Comparison of ENCODE assay signal across 17 cellular contexts in the genomic region with DNA sequence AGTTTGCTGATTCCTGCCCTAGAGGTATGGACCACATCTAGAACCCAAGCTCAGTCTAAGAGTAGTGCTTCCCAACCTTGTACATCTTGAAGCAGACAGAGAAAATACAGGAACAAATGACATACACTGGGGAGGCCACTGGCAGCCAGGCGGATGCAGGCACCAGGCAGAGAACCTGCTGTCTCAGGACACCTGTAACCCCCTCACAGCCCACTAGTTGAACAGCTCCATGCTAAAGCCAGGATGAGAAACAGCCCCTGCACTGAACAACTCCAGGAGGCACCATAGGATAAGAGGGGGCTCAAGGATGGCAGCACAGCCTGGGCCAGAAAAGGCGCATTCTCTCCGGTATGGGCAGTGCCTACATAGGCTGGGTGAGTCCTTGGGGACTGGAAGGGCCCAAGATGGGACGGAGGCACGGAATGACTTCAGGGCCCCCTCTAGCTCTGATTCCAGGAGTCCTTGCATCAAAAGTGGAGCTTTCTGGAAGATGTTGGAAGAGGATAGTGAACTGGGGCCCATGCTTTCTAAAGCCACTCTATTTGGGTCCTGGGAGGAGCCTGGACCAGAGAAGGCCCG. TPM values are rescaled to one million over a fixed set of nuclear protein-coding genes. Genes with fewer than 3 reads are reported as not detected.
DNase-seq lines count a peak whose midpoint lies in the region; ATAC-seq and TF ChIP-seq lines count a peak whose summit lies in the region.
"Had no signal": no experiment of that assay in that cellular context is flagged by ENCODE, and none has a peak within 500 bp of the region (broad histone marks: within the 10 kb centered on the region; RNA-seq: fewer than 3 reads in every experiment).

No MANE protein-coding gene starts in this region.

- H3K27me3 ChIP-seq in right atrium auricular region (no peaks in the 10 kb centered on the region), heart right ventricle (no peaks in the 10 kb centered on the region), uterus (no peaks in the 10 kb centered on the region), Caco-2 (replicated peaks; ENCODE audit: control insufficient read depth, insufficient read depth, low read length) (no peaks in the 10 kb centered on the region)
- H3K27me3 ChIP-seq: SJCRH30, testis had no signal

- DNase-seq in right atrium auricular region (ENCODE audit: low spot score) (no peak), heart right ventricle (no peak), T-cell (no peak), uterus (no peak), Caco-2 (no peak), AG08396 (ENCODE audit: low spot score) (no peak)
- DNase-seq in naive thymus-derived CD8-positive, alpha-beta T cell = no peak
- DNase-seq: activated CD4-positive, alpha-beta T cell treated with anti-CD3 and anti-CD28 coated beads for 48 hours; activated T-cell treated with anti-CD3 and anti-CD28 coated beads, Interleukin-2, amount 50 U/mL, for 72 hours; AML-193; NCI-H2081 treated with DMSO at 0.1 percent for 48 hours; NCI-H526; OCI-M1; SJCRH30; testis had no signal

- H3K27ac ChIP-seq in right atrium auricular region = peak overlapping the region; percentile 29 to 32
- H3K27ac ChIP-seq in heart right ventricle = peak overlapping the region in 2 of 10 donors; percentile 24 to 41
- peak overlapping the region; percentile 13 to 35 for H3K27ac ChIP-seq in uterus
- H3K27ac ChIP-seq: epithelial cell of prostate, SJCRH30, testis had no signal

- H3K27ac Mint-ChIP-seq in T-cell (peak overlapping the region; percentile 69 to 78), Caco-2 (ENCODE audit: unreplicated experiment) (no peak overlapping the region)
- peak overlapping the region; percentile 40 to 99 (median 86) for H3K27ac Mint-ChIP-seq in naive thymus-derived CD8-positive, alpha-beta T cell

- no peaks in the 10 kb centered on the region for H3K9me3 ChIP-seq in right atrium auricular region
- H3K9me3 ChIP-seq in heart right ventricle = no peaks in the 10 kb centered on the region
- H3K9me3 ChIP-seq in uterus = no peaks in the 10 kb centered on the region
- H3K9me3 ChIP-seq in Caco-2 = no peaks in the 10 kb centered on the region
- H3K9me3 ChIP-seq: SJCRH30, testis had no signal

- ATAC-seq in heart right ventricle (no peak), T-cell (replicated peaks in 1 of 4) (no peak), GM19324 (IDR thresholded peaks at IDR 0.05; ENCODE audit: low FRiP score, unreplicated experiment) (no peak)
- no peak for ATAC-seq in naive thymus-derived CD8-positive, alpha-beta T cell
- ATAC-seq: activated T-cell treated with anti-CD3 and anti-CD28 coated beads, Interleukin-2, amount 50 U/mL, for 72 hours had no signal

- 87 to 90% methylated on average over 6 of the region's 6 CpGs for WGBS in heart right ventricle, 2 donors

- BruUV-seq in Caco-2 (replicated peaks; lab: Mats Ljungman, UMichigan) = no TSS peak

- TF ChIP-seq POLR2A in uterus (IDR thresholded peaks at IDR 0.05) = no peak

- intact Hi-C loops in heart right ventricle (cut with DNase I) = loop anchor here in 2 of 10 donors (10.0 kb wide), 2 partner anchors 110 to 120 kb away; partner anchors contain the start of genes GPATCH4 (in 1 of the 2) and NAXE (in 1 of the 2)
- intact Hi-C loops in uterus (cut with DNase I; ENCODE audit: low total_unique reads) = no loop called here
- intact Hi-C loops in Caco-2 (cut with micrococcal nuclease; ENCODE audit: unreplicated experiment) = no loop called here

- H3K4me1 Mint-ChIP-seq in T-cell = peaks cover 83 to 89% (median 88%) of the 10 kb centered on the region in 3 donors
- H3K4me1 Mint-ChIP-seq in naive thymus-derived CD8-positive, alpha-beta T cell = peaks cover 48 to 95% (median 87%) of the 10 kb centered on the region in 4 donors
- peaks cover 7% of the 10 kb centered on the region for H3K4me1 Mint-ChIP-seq in Caco-2 (ENCODE audit: low read depth, unreplicated experiment)

- H3K4me1 ChIP-seq in right atrium auricular region (peaks cover 0 to 95% of the 10 kb centered on the region in 2 donors), heart right ventricle (peaks cover 49 to 100% (median 96%) of the 10 kb centered on the region in 9 donors), uterus (peaks cover 0 to 23% of the 10 kb centered on the region in 2 donors), Caco-2 (no peaks in the 10 kb centered on the region)

- H3K36me3 Mint-ChIP-seq in T-cell (peaks cover 28% of the 10 kb centered on the region), Caco-2 (ENCODE audit: insufficient read depth, unreplicated experiment) (peaks cover 5% of the 10 kb centered on the region)
- peaks cover 4 to 44% (median 8%) of the 10 kb centered on the region in 3 donors for H3K36me3 Mint-ChIP-seq in naive thymus-derived CD8-positive, alpha-beta T cell

- peaks cover 48% of the 10 kb centered on the region for H3K36me3 ChIP-seq in right atrium auricular region
- H3K36me3 ChIP-seq in heart right ventricle = peaks cover 5 to 71% (median 35%) of the 10 kb centered on the region in 9 donors
- no peaks in the 10 kb centered on the region for H3K36me3 ChIP-seq in uterus
- peaks cover 7% of the 10 kb centered on the region for H3K36me3 ChIP-seq in Caco-2 (ENCODE audit: control insufficient read depth, insufficient read depth, low read length)

- H3K9me3 Mint-ChIP-seq in T-cell = no peaks in the 10 kb centered on the region
- no peaks in the 10 kb centered on the region for H3K9me3 Mint-ChIP-seq in naive thymus-derived CD8-positive, alpha-beta T cell
- H3K9me3 Mint-ChIP-seq in Caco-2 (ENCODE audit: unreplicated experiment) = no peaks in the 10 kb centered on the region

- no peak overlapping the region for H3K4me3 ChIP-seq in right atrium auricular region
- H3K4me3 ChIP-seq in heart right ventricle = no peak overlapping the region
- no peak overlapping the region for H3K4me3 ChIP-seq in uterus
- no peak overlapping the region for H3K4me3 ChIP-seq in Caco-2 (ENCODE audit: low read depth, low read length)
- H3K4me3 ChIP-seq: SJCRH30, testis had no signal

- TF ChIP-seq CTCF in right atrium auricular region (IDR thresholded peaks at IDR 0.05) (no peak), heart right ventricle (IDR thresholded peaks at IDR 0.05) (no peak), uterus (IDR thresholded peaks at IDR 0.05) (no peak), Caco-2 (IDR thresholded peaks at IDR 0.05; ENCODE audit: insufficient read depth in 1 of 2, low read depth in 1 of 2, low read length in 1 of 2, severe bottlenecking in 1 of 2, unreplicated experiment in 1 of 2) (no peak)

- CTCF ChIA-PET in T-cell (lab: Charles Lee) = interaction anchor here (0.5 to 3.1 kb wide), 8 partner anchors 14 to 739 kb away, joined by 3 to 20 read pairs (median 4); partner anchors contain the start of gene MEF2D (in 1 of the 2)
- CTCF ChIA-PET in Caco-2 (lab: Charles Lee) = interaction anchor here (0.6 to 1.2 kb wide), 2 partner anchors 16 to 200 kb away, joined by 3 to 4 read pairs; no protein-coding TSS in a partner anchor

- POLR2A ChIA-PET in T-cell (lab: Charles Lee) = interaction anchor here in 1 of 2 donors (0.6 to 0.7 kb wide), 2 partner anchors 23 to 27 kb away, joined by 10 to 11 read pairs; no protein-coding TSS in a partner anchor
- POLR2A ChIA-PET in naive thymus-derived CD8-positive, alpha-beta T cell (lab: Charles Lee) = interaction anchor here (0.7 to 15.0 kb wide), 3 partner anchors 14 to 1693 kb away, joined by 3 to 359 read pairs (median 5); partner anchors contain the start of gene MEF2D
- POLR2A ChIA-PET in Caco-2 (lab: Charles Lee) = interaction anchor here (1.7 kb wide), 1 partner anchor 16 kb away, joined by 14 read pairs; the partner anchor contains the start of gene MEF2D

- H3K4me3 Mint-ChIP-seq in T-cell = no peak overlapping the region
- peak overlapping the region in 2 of 10 donors; percentile 17 to 39 for H3K4me3 Mint-ChIP-seq in naive thymus-derived CD8-positive, alpha-beta T cell
- H3K4me3 Mint-ChIP-seq in Caco-2 (ENCODE audit: unreplicated experiment) = no peak overlapping the region
- H3K4me3 Mint-ChIP-seq: activated T-cell treated with anti-CD3 and anti-CD28 coated beads, Interleukin-2, amount 50 U/mL, for 72 hours had no signal

- no peaks in the 10 kb centered on the region for H3K27me3 Mint-ChIP-seq in T-cell
- no peaks in the 10 kb centered on the region for H3K27me3 Mint-ChIP-seq in naive thymus-derived CD8-positive, alpha-beta T cell
- no peaks in the 10 kb centered on the region for H3K27me3 Mint-ChIP-seq in Caco-2 (ENCODE audit: insufficient read depth, unreplicated experiment)

RNA-seq across cellular contexts. Expression of gene MEF2D, which starts 16.0 kb away (rescaled TPM):
- total RNA-seq in right atrium auricular region = 100 to 1,000 TPM in 1 of 2 donors, 10 to 100 TPM in 1; 80.1 to 104 TPM
- total RNA-seq in heart right ventricle = 100 to 1,000 TPM in 4 of 10 donors, 10 to 100 TPM in 6; 81.1 to 127 (median 96.5) TPM
- polyA plus RNA-seq in heart right ventricle = 10 to 100 TPM; 31.6 to 37.7 TPM
- 100 to 1,000 TPM in 2 of 5 donors, 10 to 100 TPM in 3; 60.7 to 133 (median 79.3) TPM for total RNA-seq in T-cell
- 10 to 100 TPM; 69.4 to 73.2 TPM for total RNA-seq in naive thymus-derived CD8-positive, alpha-beta T cell
- polyA plus RNA-seq in naive thymus-derived CD8-positive, alpha-beta T cell = 10 to 100 TPM in 1 of 3 donors, 1 to 10 TPM in 2; 6.4 to 12.6 (median 6.7) TPM
- 100 to 1,000 TPM in 1 of 4 donors, 10 to 100 TPM in 2, 1 to 10 TPM in 1; 8.4 to 101 (median 35.1) TPM for total RNA-seq in uterus
- total RNA-seq in Caco-2 (2022) = 18.6 and 21.4 TPM in 2 replicates
